Comparison of ENCODE assay signal across 8 cellular contexts in genomic region chr1:94418664-94419655, GRCh38. TPM values are rescaled to one million over a fixed set of nuclear protein-coding genes. Genes with fewer than 3 reads are reported as not detected.
A peak's percentile ranks its signal among the peaks of the same experiment; 100 is the strongest.
DNase-seq lines count a peak whose midpoint lies in the region; ATAC-seq and TF ChIP-seq lines count a peak whose summit lies in the region.

No MANE protein-coding gene starts in this region.

- H3K27me3 ChIP-seq in iPS DF 6.9 (ENCODE audit: control insufficient read depth, insufficient read depth, low read length) = no peaks in the 10 kb centered on the region; the same call in 1 of the 2 replicates

- H3K36me3 Mint-ChIP-seq in HFFc6 (ENCODE audit: low read depth) = no peaks in the 10 kb centered on the region

- H3K4me3 ChIP-seq in astrocyte of the cerebellum (ENCODE audit: low read depth, low read length) (peak overlapping the region; percentile 75), iPS DF 6.9 (ENCODE audit: low read length) (peak overlapping the region; percentile 81)

- intact Hi-C loops in sciatic nerve (cut with DNase I) = loop anchor here (10.0 kb wide), 1 partner anchor 386 kb away; no protein-coding TSS in a partner anchor

- no peaks in the 10 kb centered on the region for H3K4me1 ChIP-seq in iPS DF 6.9 (ENCODE audit: control insufficient read depth, insufficient read depth, low read length)

- H3K4me1 Mint-ChIP-seq in HFFc6 (ENCODE audit: low read depth) = peaks cover 52% of the 10 kb centered on the region

- no peak overlapping the region; the same call in 1 of the 2 replicates for H3K4me3 Mint-ChIP-seq in HFFc6

- H3K27ac ChIP-seq in iPS DF 6.9 (ENCODE audit: low read length) = no peak overlapping the region

- H3K36me3 ChIP-seq in iPS DF 6.9 (ENCODE audit: control insufficient read depth, insufficient read depth, low read length) = no peaks in the 10 kb centered on the region

- H3K9me3 Mint-ChIP-seq in HFFc6 = no peaks in the 10 kb centered on the region

- no CpG with 5 or more reads among the region's 52 CpGs for WGBS in iPS DF 6.9 (ENCODE audit: insufficient coverage, insufficient read length)

- in situ Hi-C loops in astrocyte of the cerebellum (cut with HindIII; ENCODE audit: low sequenced_read_pairs) = no loop called here

- H3K9me3 ChIP-seq in iPS DF 6.9 (ENCODE audit: control insufficient read depth, insufficient read depth, low read length) = no peaks in the 10 kb centered on the region

- DNase-seq in activated CD8-positive, alpha-beta memory T cell treated with anti-CD3 and anti-CD28 coated beads, Interleukin-2, amount 50 U/mL, for 48 hours = peak; percentile 59
- DNase-seq in activated CD8-positive, alpha-beta memory T cell treated with anti-CD3 and anti-CD28 coated beads, Interleukin-2, amount 50 U/mL, for 4 hours = no peak
- DNase-seq in HFFc6 (peak; percentile 34), NCI-H2196 treated with DMSO at 0.1 percent for 48 hours (lab: John Stamatoyannopoulos, UW; ENCODE audit: unreplicated experiment) (peak; percentile 34), astrocyte of the cerebellum (ENCODE audit: low read depth) (no peak), iPS DF 6.9 (ENCODE audit: low read depth, low spot score) (no peak), sciatic nerve (ENCODE audit: low spot score) (peak; percentile 68)

- H3K27ac Mint-ChIP-seq in HFFc6 = peak overlapping the region; percentile 80

- peak; percentile 0 for ATAC-seq in sciatic nerve
- no peak for ATAC-seq in HG03378 (IDR thresholded peaks at IDR 0.05; ENCODE audit: unreplicated experiment)

- H3K27me3 Mint-ChIP-seq in HFFc6 (ENCODE audit: insufficient read depth) = no peaks in the 10 kb centered on the region

- TF ChIP-seq CTCF in HFFc6 (IDR thresholded peaks at IDR 0.05) = no peak
- no peak for TF ChIP-seq CTCF in astrocyte of the cerebellum (IDR thresholded peaks at IDR 0.05; ENCODE audit: low read depth, low read length, missing control alignments)

RNA-seq across cellular contexts. Expression of gene ABCD3, which starts 0.8 kb away (rescaled TPM):
- total RNA-seq in HFFc6 (2021; fragmentation: NEBNext Ultra II Directional; extraction: Animal tissue kit (Norgen Biotek cat#: 25700)) = 10 to 100 TPM; 43.2 to 49.0 (median 46.3) TPM
- total RNA-seq in sciatic nerve = 65.7 TPM

Comparison
In these comparisons a context has a peak if more than half of its experiments do, and no peak if none do; other contexts are left out.
1. DNase-seq: peak in activated CD8-positive, alpha-beta memory T cell treated with anti-CD3 and anti-CD28 coated beads, Interleukin-2, amount 50 U/mL, for 48 hours (single experiment), HFFc6 (single experiment), NCI-H2196 treated with DMSO at 0.1 percent for 48 hours (single experiment) and sciatic nerve (single experiment); none in activated CD8-positive, alpha-beta memory T cell treated with anti-CD3 and anti-CD28 coated beads, Interleukin-2, amount 50 U/mL, for 4 hours (single experiment), astrocyte of the cerebellum (single experiment) and iPS DF 6.9 (single experiment).